In genomic region chr4:184599492-184600135, GRCh38 we compare ENCODE assay signal across 13 cellular contexts. TPM values are rescaled to one million over a fixed set of nuclear protein-coding genes. Genes with fewer than 3 reads are reported as not detected.
A peak's percentile ranks its signal among the peaks of the same experiment; 100 is the strongest.
DNase-seq lines count a peak whose midpoint lies in the region; ATAC-seq, FAIRE-seq and TF ChIP-seq lines count a peak whose summit lies in the region.
"Had no signal": no experiment of that assay in that cellular context is flagged by ENCODE, and none has a peak within 500 bp of the region (broad histone marks: within the 10 kb centered on the region; RNA-seq: fewer than 3 reads in every experiment).

No MANE protein-coding gene starts in this region.

- no peaks in the 10 kb centered on the region for H3K27me3 ChIP-seq in PC-9 (ENCODE audit: insufficient read depth, low read depth)
- H3K27me3 ChIP-seq: vagina had no signal

- POLR2A ChIA-PET in PC-9 (lab: Charles Lee; ENCODE audit: unreplicated experiment), result interaction anchor here (0.5 kb wide), 1 partner anchor 216 kb away, joined by 3 read pairs; no protein-coding TSS in a partner anchor

- no peaks in the 10 kb centered on the region; the same call in 1 of the 2 replicates for H3K9me3 ChIP-seq in PC-9 (ENCODE audit: insufficient read depth, low read depth)
- H3K9me3 ChIP-seq: vagina had no signal

- CTCF ChIA-PET in PC-9 (lab: Charles Lee), result no interaction called here

- no peaks in the 10 kb centered on the region for H3K9me2 ChIP-seq in PC-9 (ENCODE audit: insufficient read depth)

- TF ChIP-seq CTCF in PC-9 (conservative IDR thresholded peaks at IDR 0.05) (no peak), retinal pigment epithelial cell (conservative IDR thresholded peaks at IDR 0.05; ENCODE audit: low read depth, low read length) (no peak)

- DNase-seq in EH (ENCODE audit: low read depth) (peak; percentile 74), PC-9 (peak in 1 of 2 experiments; percentile 15), dermis blood vessel endothelial cell (peak; percentile 48), retinal pigment epithelial cell (ENCODE audit: low read depth) (peak; percentile 78), globus pallidus (ENCODE audit: low spot score) (no peak), HTR-8/SVneo (ENCODE audit: insufficient read length, low spot score) (no peak), NCI-H2107 treated with DMSO at 0.1 percent for 48 hours (lab: John Stamatoyannopoulos, UW; ENCODE audit: unreplicated experiment) (no peak)
- DNase-seq: activated CD8-positive, alpha-beta memory T cell treated with anti-CD3 and anti-CD28 coated beads, Interleukin-2, amount 50 U/mL, for 48 hours; CD8-positive, alpha-beta memory T cell; NCI-H1105 treated with DMSO at 0.1 percent for 48 hours; NCI-H345 had no signal

- H3K4me2 ChIP-seq in PC-9, result no peak overlapping the region

- H3K36me3 ChIP-seq in PC-9 (ENCODE audit: low read depth), result no peaks in the 10 kb centered on the region
- H3K36me3 ChIP-seq: vagina had no signal

- H3K27ac ChIP-seq in PC-9, result no peak overlapping the region
- H3K27ac ChIP-seq: vagina had no signal

- H3K4me3 ChIP-seq in PC-9, result no peak overlapping the region
- no peak overlapping the region for H3K4me3 ChIP-seq in retinal pigment epithelial cell (ENCODE audit: low read length)
- H3K4me3 ChIP-seq: vagina had no signal

- no peaks in the 10 kb centered on the region for H3K79me2 ChIP-seq in PC-9 (ENCODE audit: low read depth)

- 0 out of 2 replicates have a peak, but pooled peaks cover 12% of the 10 kb centered on the region for H3F3A ChIP-seq in PC-9 (ENCODE audit: insufficient read depth, low read depth)

- intact Hi-C loops in PC-9 (cut with micrococcal nuclease; ENCODE audit: unreplicated experiment), result loop anchor here (5.0 kb wide), 1 partner anchor 332 kb away; no protein-coding TSS in a partner anchor

- ATAC-seq in HG02973 (IDR thresholded peaks at IDR 0.05; ENCODE audit: unreplicated experiment), result no peak

- no peak overlapping the region for H2AFZ ChIP-seq in PC-9

- FAIRE-seq in HTR-8/SVneo (lab: Jason Lieb, UNC), result no peak

- no peaks in the 10 kb centered on the region for H4K20me1 ChIP-seq in PC-9 (ENCODE audit: insufficient read depth)

- BruUV-seq in PC-9 (replicated peaks; lab: Mats Ljungman, UMichigan), result TSS peak; percentile 94

- peaks cover 4% of the 10 kb centered on the region; the same call in 1 of the 2 replicates for H3K4me1 ChIP-seq in PC-9 (replicated peaks; ENCODE audit: insufficient read depth)
- H3K4me1 ChIP-seq: vagina had no signal

RNA-seq across cellular contexts. Expression of gene CASP3, which starts 49.6 kb away (rescaled TPM):
- 33.5 and 35.7 TPM in 2 replicates for total RNA-seq in PC-9 (2021)
- 59.9 and 65.3 TPM in 2 replicates for total RNA-seq in dermis blood vessel endothelial cell

RNA-seq across cellular contexts. Expression of gene PRIMPOL, which starts 49.9 kb away (rescaled TPM):
- total RNA-seq in PC-9 (2021), result 23.2 and 29.5 TPM in 2 replicates
- 15.8 and 16.8 TPM in 2 replicates for total RNA-seq in dermis blood vessel endothelial cell

Comparison
In these comparisons a context has a peak if more than half of its experiments do, and no peak if none do; other contexts are left out.
1. DNase-seq: peak in EH (single experiment), dermis blood vessel endothelial cell (single experiment) and retinal pigment epithelial cell (single experiment); none in globus pallidus (single experiment), HTR-8/SVneo (single experiment) and NCI-H2107 treated with DMSO at 0.1 percent for 48 hours (single experiment).